Comparison of ENCODE assay signal across 8 cellular contexts in the genomic region with DNA sequence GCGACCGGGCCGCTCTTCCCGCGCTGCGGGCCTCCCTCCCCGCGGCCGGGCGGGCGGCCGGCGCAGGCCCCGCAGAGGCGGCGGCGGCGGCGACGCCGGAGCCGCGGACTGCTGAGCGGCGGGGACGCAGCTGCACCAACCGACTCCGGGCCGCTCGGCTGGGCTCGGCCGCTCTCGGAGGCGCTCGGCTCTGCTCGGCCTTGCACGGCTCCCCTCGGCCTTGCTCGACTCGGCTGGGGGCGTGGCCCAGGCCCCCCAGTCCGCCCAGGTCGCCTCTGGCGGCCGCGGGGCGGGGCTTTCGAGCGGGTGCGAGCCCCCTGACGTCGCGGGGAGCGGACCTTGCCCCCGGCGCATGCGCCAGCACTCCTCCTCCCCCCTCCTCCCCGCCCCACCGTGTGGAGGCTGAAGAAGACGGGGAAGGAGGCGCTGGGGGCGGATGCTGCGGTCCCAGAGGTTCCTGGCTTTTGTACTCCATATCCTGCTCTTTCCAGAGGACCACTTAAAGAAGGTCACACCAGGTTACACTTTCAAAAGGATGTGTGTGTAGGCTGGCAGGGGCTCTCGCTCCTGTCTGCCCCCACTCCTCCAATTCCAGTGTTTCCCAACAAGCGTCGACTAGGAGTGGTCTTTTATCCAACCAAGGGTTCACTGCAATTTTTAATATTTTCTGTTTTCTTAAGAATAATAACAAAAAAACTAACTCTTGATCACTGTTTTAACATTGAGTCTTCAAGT. TPM values are rescaled to one million over a fixed set of nuclear protein-coding genes. Genes with fewer than 3 reads are reported as not detected.
A peak's percentile ranks its signal among the peaks of the same experiment; 100 is the strongest.
DNase-seq lines count a peak whose midpoint lies in the region; ATAC-seq and TF ChIP-seq lines count a peak whose summit lies in the region.

ZHX3 (minus strand) TSS at position 196 of the 735 bp plus-strand sequence. CDS start 112,815 bp downstream, outside the sequence.

- H3K9ac ChIP-seq in liver (ENCODE audit: low read depth in 1 of 2, low read length in 2 of 2) = peak within 1 kb of the TSS; percentile 94

- CTCF ChIA-PET in activated CD4-positive, alpha-beta memory T cell treated with anti-CD3 and anti-CD28 coated beads for 36 hours (lab: Charles Lee) = interaction anchor here (1.1 to 1.2 kb wide), 2 partner anchors 22 to 184 kb away, joined by 3 to 5 read pairs; no protein-coding TSS in a partner anchor

- TF ChIP-seq CTCF in liver (IDR thresholded peaks at IDR 0.05; ENCODE audit: low read depth, low read length, missing input control) = no peak

- peak within 1 kb of the TSS; percentile 82 to 96 (median 96) for H3K4me3 ChIP-seq in liver (ENCODE audit: low read depth in 1 of 3, low read length in 3 of 3)

- intact Hi-C loops in activated CD4-positive, alpha-beta memory T cell treated with anti-CD3 and anti-CD28 coated beads for 36 hours (cut with micrococcal nuclease) = loop anchor here (1.0 to 5.0 kb wide), 6 partner anchors 12 to 289 kb away; partner anchors contain the start of genes LPIN3, PLCG1 and TOP1

- no peaks in the 10 kb centered on the region for H3K27me3 ChIP-seq in liver (ENCODE audit: control insufficient read depth in 4 of 4, insufficient read depth in 4 of 4, low read length in 3 of 4)

- peak within 1 kb of the TSS; percentile 14 for H3K27ac Mint-ChIP-seq in activated CD4-positive, alpha-beta memory T cell treated with anti-CD3 and anti-CD28 coated beads for 36 hours

- peak within 1 kb of the TSS; percentile 95 to 98 for H3K27ac ChIP-seq in liver (ENCODE audit: low read depth in 1 of 2, low read length in 2 of 2)

- H3K36me3 Mint-ChIP-seq in activated CD4-positive, alpha-beta memory T cell treated with anti-CD3 and anti-CD28 coated beads for 36 hours = no peaks in the 10 kb centered on the region

- peak; percentile 96 for ATAC-seq in GM19452 (IDR thresholded peaks at IDR 0.05; ENCODE audit: unreplicated experiment)
- ATAC-seq in HG03575 (IDR thresholded peaks at IDR 0.05; ENCODE audit: extremely low read depth, insufficient number of reproducible peaks, low FRiP score, unreplicated experiment) = peak; percentile 36

- peaks cover 20% of the 10 kb centered on the region for H3K4me1 Mint-ChIP-seq in activated CD4-positive, alpha-beta memory T cell treated with anti-CD3 and anti-CD28 coated beads for 36 hours (ENCODE audit: low read depth)

- H3K9me3 Mint-ChIP-seq in activated CD4-positive, alpha-beta memory T cell treated with anti-CD3 and anti-CD28 coated beads for 36 hours = no peaks in the 10 kb centered on the region

- under 1% methylated on average over 66 of the region's 66 CpGs for WGBS in liver

- H3K36me3 ChIP-seq in liver (ENCODE audit: control insufficient read depth in 4 of 4, insufficient read depth in 3 of 4, low read depth in 1 of 4, low read length in 3 of 4) = peaks cover 0 to 2% (median 0%) of the 10 kb centered on the region in 4 donors

- TF ChIP-seq RAD21 in liver (IDR thresholded peaks at IDR 0.05) = peak in 1 of 2 donors; percentile 16

- peaks cover 10 to 37% (median 25%) of the 10 kb centered on the region in 4 donors for H3K4me1 ChIP-seq in liver (ENCODE audit: control insufficient read depth in 4 of 4, insufficient read depth in 4 of 4, low read length in 3 of 4)

- peak; percentile 98 for DNase-seq in CD1c-positive myeloid dendritic cell (ENCODE audit: extremely low spot score)
- DNase-seq in NCI-H82 (lab: John Stamatoyannopoulos, UW) = peak; percentile 99
- DNase-seq in activated CD4-positive, alpha-beta memory T cell treated with anti-CD3 and anti-CD28 coated beads for 36 hours = peak; percentile 97
- peak; percentile 84 to 95 for DNase-seq in dermis microvascular lymphatic vessel endothelial cell (ENCODE audit: low read depth in 2 of 2)
- DNase-seq in stimulated activated CD4-positive, alpha-beta T cell treated with anti-CD3 and anti-CD28 coated beads, Interleukin-4, amount 100 ng/mL, for 24 hours = peak; percentile 95

- POLR2A ChIA-PET in activated CD4-positive, alpha-beta memory T cell treated with anti-CD3 and anti-CD28 coated beads for 36 hours (lab: Charles Lee) = interaction anchor here (1.3 kb wide), 1 partner anchor 12 kb away, joined by 3 read pairs; no protein-coding TSS in a partner anchor

- H3K4me3 Mint-ChIP-seq in activated CD4-positive, alpha-beta memory T cell treated with anti-CD3 and anti-CD28 coated beads for 36 hours = peak within 1 kb of the TSS; percentile 67

- H3K9me3 ChIP-seq in liver (ENCODE audit: control insufficient read depth in 4 of 4, low read length in 3 of 4) = no peaks in the 10 kb centered on the region

- no peaks in the 10 kb centered on the region for H3K27me3 Mint-ChIP-seq in activated CD4-positive, alpha-beta memory T cell treated with anti-CD3 and anti-CD28 coated beads for 36 hours

TF ChIP-seq in liver, 16 proteins besides CTCF, POLR2A, EP300 and RAD21:
- TF ChIP-seq ZBTB33 (IDR thresholded peaks at IDR 0.05) = no peak
- TF ChIP-seq JUND (IDR thresholded peaks at IDR 0.05) = no peak
- peak; percentile 29 for TF ChIP-seq SP1 (IDR thresholded peaks at IDR 0.05)
- TF ChIP-seq YY1 (IDR thresholded peaks at IDR 0.05) = no peak
- TF ChIP-seq, protein P1, sequence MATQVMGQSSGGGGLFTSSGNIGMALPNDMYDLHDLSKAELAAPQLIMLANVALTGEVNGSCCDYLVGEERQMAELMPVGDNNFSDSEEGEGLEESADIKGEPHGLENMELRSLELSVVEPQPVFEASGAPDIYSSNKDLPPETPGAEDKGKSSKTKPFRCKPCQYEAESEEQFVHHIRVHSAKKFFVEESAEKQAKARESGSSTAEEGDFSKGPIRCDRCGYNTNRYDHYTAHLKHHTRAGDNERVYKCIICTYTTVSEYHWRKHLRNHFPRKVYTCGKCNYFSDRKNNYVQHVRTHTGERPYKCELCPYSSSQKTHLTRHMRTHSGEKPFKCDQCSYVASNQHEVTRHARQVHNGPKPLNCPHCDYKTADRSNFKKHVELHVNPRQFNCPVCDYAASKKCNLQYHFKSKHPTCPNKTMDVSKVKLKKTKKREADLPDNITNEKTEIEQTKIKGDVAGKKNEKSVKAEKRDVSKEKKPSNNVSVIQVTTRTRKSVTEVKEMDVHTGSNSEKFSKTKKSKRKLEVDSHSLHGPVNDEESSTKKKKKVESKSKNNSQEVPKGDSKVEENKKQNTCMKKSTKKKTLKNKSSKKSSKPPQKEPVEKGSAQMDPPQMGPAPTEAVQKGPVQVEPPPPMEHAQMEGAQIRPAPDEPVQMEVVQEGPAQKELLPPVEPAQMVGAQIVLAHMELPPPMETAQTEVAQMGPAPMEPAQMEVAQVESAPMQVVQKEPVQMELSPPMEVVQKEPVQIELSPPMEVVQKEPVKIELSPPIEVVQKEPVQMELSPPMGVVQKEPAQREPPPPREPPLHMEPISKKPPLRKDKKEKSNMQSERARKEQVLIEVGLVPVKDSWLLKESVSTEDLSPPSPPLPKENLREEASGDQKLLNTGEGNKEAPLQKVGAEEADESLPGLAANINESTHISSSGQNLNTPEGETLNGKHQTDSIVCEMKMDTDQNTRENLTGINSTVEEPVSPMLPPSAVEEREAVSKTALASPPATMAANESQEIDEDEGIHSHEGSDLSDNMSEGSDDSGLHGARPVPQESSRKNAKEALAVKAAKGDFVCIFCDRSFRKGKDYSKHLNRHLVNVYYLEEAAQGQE (IDR thresholded peaks at IDR 0.05) = no peak
- no peak for TF ChIP-seq FOXA1 (IDR thresholded peaks at IDR 0.05)
- TF ChIP-seq, protein P2, sequence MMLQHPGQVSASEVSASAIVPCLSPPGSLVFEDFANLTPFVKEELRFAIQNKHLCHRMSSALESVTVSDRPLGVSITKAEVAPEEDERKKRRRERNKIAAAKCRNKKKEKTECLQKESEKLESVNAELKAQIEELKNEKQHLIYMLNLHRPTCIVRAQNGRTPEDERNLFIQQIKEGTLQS (IDR thresholded peaks at IDR 0.05) = no peak
- TF ChIP-seq GABPA (IDR thresholded peaks at IDR 0.05 in 1 of 2, conservative IDR thresholded peaks at IDR 0.05 in 1 of 2) = no peak
- TF ChIP-seq TAF1 (conservative IDR thresholded peaks at IDR 0.05) = no peak
- TF ChIP-seq NR2F2 (IDR thresholded peaks at IDR 0.05) = peak; percentile 80
- TF ChIP-seq, protein P3, sequence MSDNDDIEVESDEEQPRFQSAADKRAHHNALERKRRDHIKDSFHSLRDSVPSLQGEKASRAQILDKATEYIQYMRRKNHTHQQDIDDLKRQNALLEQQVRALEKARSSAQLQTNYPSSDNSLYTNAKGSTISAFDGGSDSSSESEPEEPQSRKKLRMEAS (IDR thresholded peaks at IDR 0.05) = no peak
- no peak for TF ChIP-seq FOXA2 (IDR thresholded peaks at IDR 0.05)
- peak; percentile 64 for TF ChIP-seq HNF4G (IDR thresholded peaks at IDR 0.05)
- peak; percentile 28 to 30 for TF ChIP-seq RXRA (IDR thresholded peaks at IDR 0.05)
- TF ChIP-seq HNF4A (conservative IDR thresholded peaks at IDR 0.05) = peak; percentile 73 to 74
- no peak for TF ChIP-seq EGR1 (IDR thresholded peaks at IDR 0.05; ENCODE audit: low read depth in 2 of 2)
TF ChIP-seq in liver: peak in this region for 5.

RNA-seq across cellular contexts. Expression of gene ZHX3, which starts in this region (rescaled TPM):
- 10 to 100 TPM in 1 of 2 experiments, 1 to 10 TPM in 1; 9.4 to 11.3 TPM for total RNA-seq in activated CD4-positive, alpha-beta memory T cell treated with anti-CD3 and anti-CD28 coated beads for 36 hours
- 6.2 and 6.4 TPM in 2 replicates for total RNA-seq in dermis microvascular lymphatic vessel endothelial cell
- 10 to 100 TPM in 1 of 2 donors, 1 to 10 TPM in 1; 3.2 to 30.0 TPM for total RNA-seq in liver
- polyA plus RNA-seq in liver = 1 to 10 TPM; 7.6 to 8.4 TPM

Comparison
In these comparisons a context has a peak if more than half of its experiments do, and no peak if none do; other contexts are left out.
1. Peak in every context shown above with its lines: DNase-seq, ATAC-seq, H3K4me3 ChIP-seq and H3K27ac ChIP-seq.